8 cellular contexts compared by ENCODE assay signal in the genomic region with DNA sequence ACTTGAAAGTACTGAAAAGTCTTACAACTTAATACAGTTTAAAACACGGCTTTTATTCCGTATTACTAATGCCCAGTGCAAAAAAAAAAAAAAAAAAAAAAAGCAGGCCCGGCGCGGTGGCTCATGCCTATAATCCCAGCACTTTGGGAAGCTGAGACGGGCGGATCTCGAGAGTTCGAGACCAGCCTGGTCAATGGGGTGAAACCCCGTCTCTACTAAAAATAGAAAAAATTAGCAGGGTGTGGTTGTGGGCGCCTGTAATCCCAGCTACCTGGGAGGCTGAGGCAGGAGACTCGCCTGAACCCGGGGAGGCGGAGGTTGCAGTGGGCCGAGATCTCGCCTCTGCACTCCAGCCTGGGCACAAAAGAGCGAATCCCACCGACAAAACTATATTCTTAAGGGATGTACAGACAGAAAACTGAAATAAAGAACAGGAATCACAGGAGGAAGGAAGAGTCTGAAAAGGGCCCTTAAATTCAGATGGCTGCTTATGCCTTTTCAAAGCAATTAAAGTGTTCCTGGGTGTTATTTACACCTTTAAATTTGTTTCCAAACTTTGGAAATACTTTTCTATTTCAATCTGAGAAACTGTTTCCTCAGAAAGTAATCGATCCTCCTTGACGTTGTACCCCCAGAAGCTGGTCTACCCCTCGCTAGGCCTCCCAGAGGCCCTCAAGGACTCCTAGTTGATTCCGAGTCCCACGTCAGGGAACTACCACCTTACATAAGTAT. TPM values are rescaled to one million over a fixed set of nuclear protein-coding genes. Genes with fewer than 3 reads are reported as not detected.
DNase-seq lines count a peak whose midpoint lies in the region; ATAC-seq and TF ChIP-seq lines count a peak whose summit lies in the region.

No MANE protein-coding gene starts in this region.

- peak overlapping the region; percentile 97 for H3K4me3 ChIP-seq in AG04450 (ENCODE audit: low read depth, low read length)
- H3K4me3 ChIP-seq in Loucy (ENCODE audit: low read length, poor library complexity, severe bottlenecking): peak overlapping the region; percentile 81
- peak overlapping the region; percentile 95 for H3K4me3 ChIP-seq in iPS-11a (ENCODE audit: low read depth, low read length)

- peaks cover 92% of the 10 kb centered on the region for H3K79me2 ChIP-seq in Loucy (ENCODE audit: insufficient read depth, low read length)

- no peak for ATAC-seq in HG03439 (IDR thresholded peaks at IDR 0.05; ENCODE audit: unreplicated experiment)
- no peak for ATAC-seq in GM21367 (IDR thresholded peaks at IDR 0.05; ENCODE audit: unreplicated experiment)

- H3K9me2 ChIP-seq in Loucy (replicated peaks; ENCODE audit: low read depth, low read length): no peaks in the 10 kb centered on the region

- H3K9me3 Mint-ChIP-seq in activated naive CD4-positive, alpha-beta T cell treated with anti-CD3 and anti-CD28 coated beads, Interleukin-2, amount 10 ng/mL, durations not matched to agents 7 days and 5 days: no peaks in the 10 kb centered on the region

- H3K27me3 Mint-ChIP-seq in activated naive CD4-positive, alpha-beta T cell treated with anti-CD3 and anti-CD28 coated beads, Interleukin-2, amount 10 ng/mL, durations not matched to agents 7 days and 5 days: peaks cover 18% of the 10 kb centered on the region

- TF ChIP-seq CTCF in AG04450 (IDR thresholded peaks at IDR 0.05; ENCODE audit: low read depth, low read length) (no peak), Loucy (conservative IDR thresholded peaks at IDR 0.05; ENCODE audit: low read length) (no peak), GM10266 (IDR thresholded peaks at IDR 0.05; ENCODE audit: control insufficient read depth, insufficient read depth, low read depth, missing control alignments) (no peak)

- H4K20me1 ChIP-seq in Loucy (ENCODE audit: insufficient read depth, low read length, poor library complexity, severe bottlenecking): peaks cover 72% of the 10 kb centered on the region

- H3K4me1 Mint-ChIP-seq in activated naive CD4-positive, alpha-beta T cell treated with anti-CD3 and anti-CD28 coated beads, Interleukin-2, amount 10 ng/mL, durations not matched to agents 7 days and 5 days: peaks cover 41% of the 10 kb centered on the region

- CTCF ChIA-PET in AG04450 (lab: Charles Lee): interaction anchor here (1.8 to 6.4 kb wide), 2 partner anchors 31 to 128 kb away, joined by 8 to 41 read pairs; no protein-coding TSS in a partner anchor
- CTCF ChIA-PET in activated naive CD4-positive, alpha-beta T cell treated with anti-CD3 and anti-CD28 coated beads, Interleukin-2, amount 10 ng/mL, durations not matched to agents 7 days and 5 days (lab: Charles Lee): interaction anchor here (1.1 to 14.5 kb wide), 3 partner anchors 29 to 69 kb away, joined by 3 to 154 read pairs (median 7); no protein-coding TSS in a partner anchor

- H3K27ac ChIP-seq in AG04450 (ENCODE audit: low read depth, low read length): peak overlapping the region; percentile 100

- no peaks in the 10 kb centered on the region for H3F3A ChIP-seq in Loucy (ENCODE audit: low read depth)

- H3K27me3 ChIP-seq in AG04450 (ENCODE audit: control insufficient read depth, insufficient read depth, low read length) (no peaks in the 10 kb centered on the region), Loucy (ENCODE audit: insufficient read depth, low read length, poor library complexity, severe bottlenecking) (peaks cover 10% of the 10 kb centered on the region)

- H3K9me3 ChIP-seq in AG04450 (ENCODE audit: control insufficient read depth, insufficient read depth, low read length) (peaks cover 6% of the 10 kb centered on the region; the same call in 1 of the 2 replicates), Loucy (ENCODE audit: insufficient read depth, low read depth, low read length) (no peaks in the 10 kb centered on the region)

- no peaks in the 10 kb centered on the region for H3K36me3 ChIP-seq in Loucy (ENCODE audit: insufficient read depth, low read length)

- peaks cover 46% of the 10 kb centered on the region for H3K4me1 ChIP-seq in Loucy (ENCODE audit: insufficient read depth, low read length, poor library complexity, severe bottlenecking)

- POLR2A ChIA-PET in AG04450 (lab: Yijun Ruan, JAX): interaction anchor here (0.6 to 3.9 kb wide), 11 partner anchors 10 to 65 kb away, joined by 3 to 31 read pairs (median 5); no protein-coding TSS in a partner anchor

- DNase-seq in AG04450 (ENCODE audit: low read depth, low spot score) (no peak), GM10266 (ENCODE audit: extremely low spot score) (no peak)
- DNase-seq in activated naive CD4-positive, alpha-beta T cell treated with anti-CD3 and anti-CD28 coated beads, Interleukin-2, amount 10 ng/mL, durations not matched to agents 7 days and 5 days: peak; percentile 32
- DNase-seq in stimulated activated CD4-positive, alpha-beta T cell treated with anti-CD3 and anti-CD28 coated beads, Interleukin-2, amount 100 ng/mL, for 48 hours: peak; percentile 29

- H3K9ac ChIP-seq in Loucy (ENCODE audit: low read depth, low read length, poor library complexity, severe bottlenecking): peak overlapping the region; percentile 100

- peak overlapping the region; percentile 100 for H3K27ac Mint-ChIP-seq in activated naive CD4-positive, alpha-beta T cell treated with anti-CD3 and anti-CD28 coated beads, Interleukin-2, amount 10 ng/mL, durations not matched to agents 7 days and 5 days

- H2AFZ ChIP-seq in Loucy (ENCODE audit: low read length): no peak overlapping the region

- peak overlapping the region; percentile 98 for H3K4me2 ChIP-seq in Loucy (ENCODE audit: low read depth, low read length, poor library complexity, severe bottlenecking)

- peak overlapping the region; percentile 99 for H3K4me3 Mint-ChIP-seq in activated naive CD4-positive, alpha-beta T cell treated with anti-CD3 and anti-CD28 coated beads, Interleukin-2, amount 10 ng/mL, durations not matched to agents 7 days and 5 days

- peaks cover 74% of the 10 kb centered on the region for H3K36me3 Mint-ChIP-seq in activated naive CD4-positive, alpha-beta T cell treated with anti-CD3 and anti-CD28 coated beads, Interleukin-2, amount 10 ng/mL, durations not matched to agents 7 days and 5 days

RNA-seq across cellular contexts. Expression of a gene that starts 2.1 kb away (rescaled TPM):
- polyA plus RNA-seq in AG04450 (2011; rRNA removed): 13.8 and 24.1 TPM in 2 replicates
- polyA minus RNA-seq in AG04450 (2011; rRNA and poly(A)+ RNA removed): 74.9 and 89.4 TPM in 2 replicates

Comparison
In these comparisons a context has a peak if more than half of its experiments do, and no peak if none do; other contexts are left out.
1. DNase-seq: peak in activated naive CD4-positive, alpha-beta T cell treated with anti-CD3 and anti-CD28 coated beads, Interleukin-2, amount 10 ng/mL, durations not matched to agents 7 days and 5 days (single experiment) and stimulated activated CD4-positive, alpha-beta T cell treated with anti-CD3 and anti-CD28 coated beads, Interleukin-2, amount 100 ng/mL, for 48 hours (2 of 2); none in AG04450 (single experiment) and GM10266 (single experiment).
2. Peak in every context shown above with its lines, with median percentiles within 50 percentile points of each other: H3K4me3 ChIP-seq.